ENCODE assay signal across 8 cellular contexts in genomic region chr4:7960790-7961655, GRCh38. TPM values are rescaled to one million over a fixed set of nuclear protein-coding genes. Genes with fewer than 3 reads are reported as not detected.
DNase-seq lines count a peak whose midpoint lies in the region; ATAC-seq lines count a peak whose summit lies in the region.

No MANE protein-coding gene starts in this region.

- peak; percentile 70 for ATAC-seq in activated naive CD8-positive, alpha-beta T cell treated with anti-CD3 and anti-CD28 coated beads, Interleukin-2, amount 10 ng/mL, durations not matched to agents 7 days and 5 days (ENCODE audit: low read depth)

- DNase-seq in DMS79 treated with DMSO at 0.1 percent for 48 hours (lab: John Stamatoyannopoulos, UW) (peak; percentile 36), GM23248 (peak; percentile 98), NCI-H1694 treated with DMSO at 0.1 percent for 48 hours (lab: John Stamatoyannopoulos, UW) (peak; percentile 19), kidney glomerular epithelial cell (lab: John Stamatoyannopoulos, UW) (peak; percentile 96), Ammon's horn (ENCODE audit: low spot score) (no peak), cortex of kidney (lab: John Stamatoyannopoulos, UW) (no peak)
- DNase-seq in activated naive CD8-positive, alpha-beta T cell treated with anti-CD3 and anti-CD28 coated beads, Interleukin-2, amount 10 ng/mL, durations not matched to agents 7 days and 5 days: peak; percentile 67
- DNase-seq in stimulated activated CD8-positive, alpha-beta memory T cell treated with anti-CD3 and anti-CD28 coated beads, Interleukin-4, amount 100 ng/mL, for 24 hours (ENCODE audit: low read depth): peak; percentile 59

- WGBS in GM23248 (ENCODE audit: low coverage in 1 of 2, low lambda C conversion rate in 2 of 2, missing lambda C conversion rate in 2 of 2), 2 experiments: 41 to 42% methylated on average over 19 of the region's 19 CpGs

- H2AFZ ChIP-seq in GM23248: no peak overlapping the region

- no peaks in the 10 kb centered on the region for H3K79me2 ChIP-seq in GM23248 (ENCODE audit: insufficient read depth)

- in situ Hi-C loops in GM23248 (cut with MboI): no loop called here

- H3K4me3 ChIP-seq in GM23248: no peak overlapping the region

- H3K4me1 ChIP-seq in GM23248 (ENCODE audit: insufficient read depth): peaks cover 27% of the 10 kb centered on the region

- POLR2A ChIA-PET in activated naive CD8-positive, alpha-beta T cell treated with anti-CD3 and anti-CD28 coated beads, Interleukin-2, amount 10 ng/mL, durations not matched to agents 7 days and 5 days (lab: Charles Lee): interaction anchor here (0.7 to 1.7 kb wide), 4 partner anchors 9 to 138 kb away, joined by 3 to 6 read pairs (median 4); partner anchors contain the start of gene AFAP1

- no peaks in the 10 kb centered on the region for H3K9me3 ChIP-seq in GM23248 (ENCODE audit: low read depth)

- peak overlapping the region; percentile 61 for H3K4me2 ChIP-seq in GM23248 (ENCODE audit: unreplicated experiment)

- no peaks in the 10 kb centered on the region for H4K20me1 ChIP-seq in GM23248 (ENCODE audit: insufficient read depth)

- H3K36me3 ChIP-seq in GM23248 (ENCODE audit: low read depth): no peaks in the 10 kb centered on the region

- H3K27me3 ChIP-seq in GM23248 (replicated peaks; ENCODE audit: insufficient read depth): no peaks in the 10 kb centered on the region

- H3K4me3 Mint-ChIP-seq in activated naive CD8-positive, alpha-beta T cell treated with anti-CD3 and anti-CD28 coated beads, Interleukin-2, amount 10 ng/mL, durations not matched to agents 7 days and 5 days: peak overlapping the region; percentile 34

- H3K27me3 Mint-ChIP-seq in activated naive CD8-positive, alpha-beta T cell treated with anti-CD3 and anti-CD28 coated beads, Interleukin-2, amount 10 ng/mL, durations not matched to agents 7 days and 5 days: peaks cover 16% of the 10 kb centered on the region

- peak overlapping the region; percentile 74 for H3K27ac Mint-ChIP-seq in activated naive CD8-positive, alpha-beta T cell treated with anti-CD3 and anti-CD28 coated beads, Interleukin-2, amount 10 ng/mL, durations not matched to agents 7 days and 5 days

- H3K4me1 Mint-ChIP-seq in activated naive CD8-positive, alpha-beta T cell treated with anti-CD3 and anti-CD28 coated beads, Interleukin-2, amount 10 ng/mL, durations not matched to agents 7 days and 5 days: peaks cover 30% of the 10 kb centered on the region

- H3K9me2 ChIP-seq in GM23248 (ENCODE audit: insufficient read depth): no peaks in the 10 kb centered on the region

- H3F3A ChIP-seq in GM23248 (ENCODE audit: insufficient read depth): peaks cover 26% of the 10 kb centered on the region; the same call in 1 of the 2 replicates

- peaks cover 1% of the 10 kb centered on the region for H3K36me3 Mint-ChIP-seq in activated naive CD8-positive, alpha-beta T cell treated with anti-CD3 and anti-CD28 coated beads, Interleukin-2, amount 10 ng/mL, durations not matched to agents 7 days and 5 days

- H3K9me3 Mint-ChIP-seq in activated naive CD8-positive, alpha-beta T cell treated with anti-CD3 and anti-CD28 coated beads, Interleukin-2, amount 10 ng/mL, durations not matched to agents 7 days and 5 days: no peaks in the 10 kb centered on the region

- peak overlapping the region; percentile 90 for H3K27ac ChIP-seq in GM23248

- H3K9ac ChIP-seq in GM23248: peak overlapping the region; percentile 68

RNA-seq across cellular contexts. Expression of gene AFAP1, which starts 21.4 kb away (rescaled TPM):
- total RNA-seq in GM23248 (2014; rRNA removed; shearing (Covaris generic)): 103 and 152 TPM in 2 replicates
- polyA plus RNA-seq in GM23248 (2016; fragmentation: Nextera tagmentation; extraction: Ambion mirVana): 52.0 and 54.4 TPM in 2 replicates
- total RNA-seq in activated naive CD8-positive, alpha-beta T cell treated with anti-CD3 and anti-CD28 coated beads, Interleukin-2, amount 10 ng/mL, durations not matched to agents 7 days and 5 days: 10 to 100 TPM in 1 of 2 experiments, 1 to 10 TPM in 1; 9.9 to 12.2 TPM

Comparison
In these comparisons a context has a peak if more than half of its experiments do, and no peak if none do; other contexts are left out.
1. DNase-seq: peak in DMS79 treated with DMSO at 0.1 percent for 48 hours (single experiment), GM23248 (single experiment), NCI-H1694 treated with DMSO at 0.1 percent for 48 hours (single experiment), activated naive CD8-positive, alpha-beta T cell treated with anti-CD3 and anti-CD28 coated beads, Interleukin-2, amount 10 ng/mL, durations not matched to agents 7 days and 5 days (single experiment), kidney glomerular epithelial cell (single experiment) and stimulated activated CD8-positive, alpha-beta memory T cell treated with anti-CD3 and anti-CD28 coated beads, Interleukin-4, amount 100 ng/mL, for 24 hours (single experiment); none in Ammon's horn (single experiment) and cortex of kidney (single experiment).